1 cellular context compared by ENCODE assay signal in the genomic region with DNA sequence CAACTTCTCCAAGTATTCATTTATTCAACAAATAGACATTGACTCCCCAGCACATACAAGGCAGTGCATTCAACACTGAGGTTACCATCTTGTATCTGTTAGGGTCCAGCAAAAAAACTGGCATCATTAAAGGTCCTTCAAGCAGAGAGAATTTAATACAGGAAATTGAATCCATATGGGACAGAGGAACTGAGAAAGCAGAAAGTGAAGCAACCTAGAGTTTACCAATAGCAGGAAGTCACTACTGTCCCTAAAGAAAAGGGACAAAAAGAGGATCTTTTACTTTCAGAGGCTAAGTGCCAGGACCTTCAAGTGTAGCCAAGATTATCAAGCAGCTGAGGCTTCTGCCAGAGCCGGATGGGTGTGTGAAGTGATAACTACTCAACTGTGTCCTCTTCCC.
TF ChIP-seq lines count a peak whose summit lies in the region.

No MANE protein-coding gene starts in this region.

TF ChIP-seq in A549, 52 proteins besides CTCF, POLR2A, EP300 and RAD21 (continued from another document):
- TF ChIP-seq, protein P1, sequence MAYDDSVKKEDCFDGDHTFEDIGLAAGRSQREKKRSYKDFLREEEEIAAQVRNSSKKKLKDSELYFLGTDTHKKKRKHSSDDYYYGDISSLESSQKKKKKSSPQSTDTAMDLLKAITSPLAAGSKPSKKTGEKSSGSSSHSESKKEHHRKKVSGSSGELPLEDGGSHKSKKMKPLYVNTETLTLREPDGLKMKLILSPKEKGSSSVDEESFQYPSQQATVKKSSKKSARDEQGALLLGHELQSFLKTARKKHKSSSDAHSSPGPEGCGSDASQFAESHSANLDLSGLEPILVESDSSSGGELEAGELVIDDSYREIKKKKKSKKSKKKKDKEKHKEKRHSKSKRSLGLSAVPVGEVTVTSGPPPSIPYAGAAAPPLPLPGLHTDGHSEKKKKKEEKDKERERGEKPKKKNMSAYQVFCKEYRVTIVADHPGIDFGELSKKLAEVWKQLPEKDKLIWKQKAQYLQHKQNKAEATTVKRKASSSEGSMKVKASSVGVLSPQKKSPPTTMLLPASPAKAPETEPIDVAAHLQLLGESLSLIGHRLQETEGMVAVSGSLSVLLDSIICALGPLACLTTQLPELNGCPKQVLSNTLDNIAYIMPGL (CRISPR knock-in tag; IDR thresholded peaks at IDR 0.05; ENCODE audit: borderline replicate concordance): no peak
- no peak for TF ChIP-seq KDM1A (IDR thresholded peaks at IDR 0.05; ENCODE audit: low read depth)
- no peak for TF ChIP-seq ZC3H11A (IDR thresholded peaks at IDR 0.05)
- no peak for TF ChIP-seq ESRRA (IDR thresholded peaks at IDR 0.05; ENCODE audit: borderline replicate concordance, low read length)
- no peak for TF ChIP-seq CBX8 (IDR thresholded peaks at IDR 0.05)
- no peak for TF ChIP-seq FOXS1 (CRISPR knock-in tag; IDR thresholded peaks at IDR 0.05)
- no peak for TF ChIP-seq SREBF2 (IDR thresholded peaks at IDR 0.05)
